ENCODE assay signal across 1 cellular context in the genomic region with DNA sequence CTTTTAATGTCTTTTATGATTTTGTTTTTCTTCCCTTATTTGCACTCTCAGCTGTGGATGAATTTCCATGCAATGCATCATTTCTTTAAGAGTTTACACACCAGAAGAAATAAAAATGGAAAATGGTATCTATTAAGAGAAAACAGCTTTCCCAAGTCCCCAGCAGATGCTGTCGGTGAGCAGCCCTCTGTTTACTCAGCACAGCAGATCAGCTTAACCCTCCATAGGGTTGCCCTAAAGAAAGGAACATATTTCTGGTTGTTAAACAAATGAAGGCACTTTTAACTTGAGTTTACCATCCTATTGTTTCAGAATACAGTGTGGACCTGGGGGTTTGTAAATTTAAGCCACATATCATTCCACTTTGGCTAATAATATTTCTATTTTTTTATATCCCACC.
TF ChIP-seq lines count a peak whose summit lies in the region.

No MANE protein-coding gene starts in this region.

TF ChIP-seq in GM23338, 12 proteins besides CTCF, POLR2A, EP300 and RAD21 (continued from another document):
- TF ChIP-seq, protein P1, sequence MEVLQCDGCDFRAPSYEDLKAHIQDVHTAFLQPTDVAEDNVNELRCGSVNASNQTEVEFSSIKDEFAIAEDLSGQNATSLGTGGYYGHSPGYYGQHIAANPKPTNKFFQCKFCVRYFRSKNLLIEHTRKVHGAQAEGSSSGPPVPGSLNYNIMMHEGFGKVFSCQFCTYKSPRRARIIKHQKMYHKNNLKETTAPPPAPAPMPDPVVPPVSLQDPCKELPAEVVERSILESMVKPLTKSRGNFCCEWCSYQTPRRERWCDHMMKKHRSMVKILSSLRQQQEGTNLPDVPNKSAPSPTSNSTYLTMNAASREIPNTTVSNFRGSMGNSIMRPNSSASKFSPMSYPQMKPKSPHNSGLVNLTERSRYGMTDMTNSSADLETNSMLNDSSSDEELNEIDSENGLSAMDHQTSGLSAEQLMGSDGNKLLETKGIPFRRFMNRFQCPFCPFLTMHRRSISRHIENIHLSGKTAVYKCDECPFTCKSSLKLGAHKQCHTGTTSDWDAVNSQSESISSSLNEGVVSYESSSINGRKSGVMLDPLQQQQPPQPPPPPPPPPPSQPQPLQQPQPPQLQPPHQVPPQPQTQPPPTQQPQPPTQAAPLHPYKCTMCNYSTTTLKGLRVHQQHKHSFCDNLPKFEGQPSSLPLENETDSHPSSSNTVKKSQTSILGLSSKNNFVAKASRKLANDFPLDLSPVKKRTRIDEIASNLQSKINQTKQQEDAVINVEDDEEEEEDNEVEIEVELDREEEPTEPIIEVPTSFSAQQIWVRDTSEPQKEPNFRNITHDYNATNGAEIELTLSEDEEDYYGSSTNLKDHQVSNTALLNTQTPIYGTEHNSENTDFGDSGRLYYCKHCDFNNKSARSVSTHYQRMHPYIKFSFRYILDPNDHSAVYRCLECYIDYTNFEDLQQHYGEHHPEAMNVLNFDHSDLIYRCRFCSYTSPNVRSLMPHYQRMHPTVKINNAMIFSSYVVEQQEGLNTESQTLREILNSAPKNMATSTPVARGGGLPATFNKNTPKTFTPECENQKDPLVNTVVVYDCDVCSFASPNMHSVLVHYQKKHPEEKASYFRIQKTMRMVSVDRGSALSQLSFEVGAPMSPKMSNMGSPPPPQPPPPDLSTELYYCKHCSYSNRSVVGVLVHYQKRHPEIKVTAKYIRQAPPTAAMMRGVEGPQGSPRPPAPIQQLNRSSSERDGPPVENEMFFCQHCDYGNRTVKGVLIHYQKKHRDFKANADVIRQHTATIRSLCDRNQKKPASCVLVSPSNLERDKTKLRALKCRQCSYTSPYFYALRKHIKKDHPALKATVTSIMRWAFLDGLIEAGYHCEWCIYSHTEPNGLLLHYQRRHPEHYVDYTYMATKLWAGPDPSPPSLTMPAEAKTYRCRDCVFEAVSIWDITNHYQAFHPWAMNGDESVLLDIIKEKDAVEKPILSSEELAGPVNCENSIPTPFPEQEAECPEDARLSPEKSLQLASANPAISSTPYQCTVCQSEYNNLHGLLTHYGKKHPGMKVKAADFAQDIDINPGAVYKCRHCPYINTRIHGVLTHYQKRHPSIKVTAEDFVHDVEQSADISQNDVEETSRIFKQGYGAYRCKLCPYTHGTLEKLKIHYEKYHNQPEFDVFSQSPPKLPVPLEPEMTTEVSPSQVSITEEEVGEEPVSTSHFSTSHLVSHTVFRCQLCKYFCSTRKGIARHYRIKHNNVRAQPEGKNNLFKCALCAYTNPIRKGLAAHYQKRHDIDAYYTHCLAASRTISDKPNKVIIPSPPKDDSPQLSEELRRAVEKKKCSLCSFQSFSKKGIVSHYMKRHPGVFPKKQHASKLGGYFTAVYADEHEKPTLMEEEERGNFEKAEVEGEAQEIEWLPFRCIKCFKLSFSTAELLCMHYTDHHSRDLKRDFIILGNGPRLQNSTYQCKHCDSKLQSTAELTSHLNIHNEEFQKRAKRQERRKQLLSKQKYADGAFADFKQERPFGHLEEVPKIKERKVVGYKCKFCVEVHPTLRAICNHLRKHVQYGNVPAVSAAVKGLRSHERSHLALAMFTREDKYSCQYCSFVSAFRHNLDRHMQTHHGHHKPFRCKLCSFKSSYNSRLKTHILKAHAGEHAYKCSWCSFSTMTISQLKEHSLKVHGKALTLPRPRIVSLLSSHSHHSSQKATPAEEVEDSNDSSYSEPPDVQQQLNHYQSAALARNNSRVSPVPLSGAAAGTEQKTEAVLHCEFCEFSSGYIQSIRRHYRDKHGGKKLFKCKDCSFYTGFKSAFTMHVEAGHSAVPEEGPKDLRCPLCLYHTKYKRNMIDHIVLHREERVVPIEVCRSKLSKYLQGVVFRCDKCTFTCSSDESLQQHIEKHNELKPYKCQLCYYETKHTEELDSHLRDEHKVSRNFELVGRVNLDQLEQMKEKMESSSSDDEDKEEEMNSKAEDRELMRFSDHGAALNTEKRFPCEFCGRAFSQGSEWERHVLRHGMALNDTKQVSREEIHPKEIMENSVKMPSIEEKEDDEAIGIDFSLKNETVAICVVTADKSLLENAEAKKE (CRISPR knock-in tag; IDR thresholded peaks at IDR 0.05): no peak
- TF ChIP-seq, protein P2, sequence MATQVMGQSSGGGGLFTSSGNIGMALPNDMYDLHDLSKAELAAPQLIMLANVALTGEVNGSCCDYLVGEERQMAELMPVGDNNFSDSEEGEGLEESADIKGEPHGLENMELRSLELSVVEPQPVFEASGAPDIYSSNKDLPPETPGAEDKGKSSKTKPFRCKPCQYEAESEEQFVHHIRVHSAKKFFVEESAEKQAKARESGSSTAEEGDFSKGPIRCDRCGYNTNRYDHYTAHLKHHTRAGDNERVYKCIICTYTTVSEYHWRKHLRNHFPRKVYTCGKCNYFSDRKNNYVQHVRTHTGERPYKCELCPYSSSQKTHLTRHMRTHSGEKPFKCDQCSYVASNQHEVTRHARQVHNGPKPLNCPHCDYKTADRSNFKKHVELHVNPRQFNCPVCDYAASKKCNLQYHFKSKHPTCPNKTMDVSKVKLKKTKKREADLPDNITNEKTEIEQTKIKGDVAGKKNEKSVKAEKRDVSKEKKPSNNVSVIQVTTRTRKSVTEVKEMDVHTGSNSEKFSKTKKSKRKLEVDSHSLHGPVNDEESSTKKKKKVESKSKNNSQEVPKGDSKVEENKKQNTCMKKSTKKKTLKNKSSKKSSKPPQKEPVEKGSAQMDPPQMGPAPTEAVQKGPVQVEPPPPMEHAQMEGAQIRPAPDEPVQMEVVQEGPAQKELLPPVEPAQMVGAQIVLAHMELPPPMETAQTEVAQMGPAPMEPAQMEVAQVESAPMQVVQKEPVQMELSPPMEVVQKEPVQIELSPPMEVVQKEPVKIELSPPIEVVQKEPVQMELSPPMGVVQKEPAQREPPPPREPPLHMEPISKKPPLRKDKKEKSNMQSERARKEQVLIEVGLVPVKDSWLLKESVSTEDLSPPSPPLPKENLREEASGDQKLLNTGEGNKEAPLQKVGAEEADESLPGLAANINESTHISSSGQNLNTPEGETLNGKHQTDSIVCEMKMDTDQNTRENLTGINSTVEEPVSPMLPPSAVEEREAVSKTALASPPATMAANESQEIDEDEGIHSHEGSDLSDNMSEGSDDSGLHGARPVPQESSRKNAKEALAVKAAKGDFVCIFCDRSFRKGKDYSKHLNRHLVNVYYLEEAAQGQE (IDR thresholded peaks at IDR 0.05; ENCODE audit: unreplicated experiment): no peak
- TF ChIP-seq STAT1 (IDR thresholded peaks at IDR 0.05; ENCODE audit: unreplicated experiment): no peak
- TF ChIP-seq, protein P3, sequence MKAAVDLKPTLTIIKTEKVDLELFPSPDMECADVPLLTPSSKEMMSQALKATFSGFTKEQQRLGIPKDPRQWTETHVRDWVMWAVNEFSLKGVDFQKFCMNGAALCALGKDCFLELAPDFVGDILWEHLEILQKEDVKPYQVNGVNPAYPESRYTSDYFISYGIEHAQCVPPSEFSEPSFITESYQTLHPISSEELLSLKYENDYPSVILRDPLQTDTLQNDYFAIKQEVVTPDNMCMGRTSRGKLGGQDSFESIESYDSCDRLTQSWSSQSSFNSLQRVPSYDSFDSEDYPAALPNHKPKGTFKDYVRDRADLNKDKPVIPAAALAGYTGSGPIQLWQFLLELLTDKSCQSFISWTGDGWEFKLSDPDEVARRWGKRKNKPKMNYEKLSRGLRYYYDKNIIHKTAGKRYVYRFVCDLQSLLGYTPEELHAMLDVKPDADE (IDR thresholded peaks at IDR 0.05): no peak
- TF ChIP-seq EZH2phosphoT487 (IDR thresholded peaks at IDR 0.05; ENCODE audit: unreplicated experiment): no peak
- TF ChIP-seq ZNF331 (CRISPR knock-in tag; IDR thresholded peaks at IDR 0.05; ENCODE audit: low read depth): no peak
- TF ChIP-seq POLR2AphosphoS5 (IDR thresholded peaks at IDR 0.05; ENCODE audit: low read depth): no peak
